13 cellular contexts compared by ENCODE assay signal in the genomic region with DNA sequence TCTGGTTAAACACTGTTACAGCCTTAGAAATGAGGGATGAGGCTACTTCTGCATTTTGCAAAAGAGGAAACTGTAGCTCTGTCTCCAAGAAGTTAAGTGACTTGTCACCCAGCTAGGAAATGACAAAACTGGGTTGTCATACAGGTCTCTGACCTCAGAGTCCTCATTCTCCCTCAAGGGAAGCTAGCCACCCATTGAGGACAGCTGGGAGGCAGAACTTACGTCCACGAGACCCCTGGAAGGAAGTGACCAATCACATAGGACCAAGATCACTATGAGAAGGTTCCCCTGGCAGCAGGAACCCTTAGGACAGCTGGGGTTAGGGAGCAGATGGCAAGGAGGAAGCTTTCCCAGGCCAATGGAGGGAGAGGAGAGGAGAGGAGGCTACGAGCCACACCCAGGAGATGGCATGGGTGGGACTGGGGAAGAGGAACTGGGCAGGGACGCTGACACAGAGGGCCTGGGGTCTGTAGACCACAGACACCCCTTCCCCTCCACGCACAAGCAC. TPM values are rescaled to one million over a fixed set of nuclear protein-coding genes. Genes with fewer than 3 reads are reported as not detected.
DNase-seq lines count a peak whose midpoint lies in the region; ATAC-seq and TF ChIP-seq lines count a peak whose summit lies in the region.
"Had no signal": no experiment of that assay in that cellular context is flagged by ENCODE, and none has a peak within 500 bp of the region (broad histone marks: within the 10 kb centered on the region; RNA-seq: fewer than 3 reads in every experiment).

No MANE protein-coding gene starts in this region.

- H3K9me3 ChIP-seq in neutrophil: no peaks in the 10 kb centered on the region

- no peaks in the 10 kb centered on the region for H3K27me3 ChIP-seq in neutrophil

- H3K4me3 Mint-ChIP-seq in activated naive CD8-positive, alpha-beta T cell treated with anti-CD3 and anti-CD28 coated beads, Interleukin-2, amount 50 U/mL, for 24 hours: no peak overlapping the region
- no peak overlapping the region for H3K4me3 Mint-ChIP-seq in activated naive CD8-positive, alpha-beta T cell treated with anti-CD3 and anti-CD28 coated beads for 36 hours
- H3K4me3 Mint-ChIP-seq: T-cell had no signal

- peaks cover 41% of the 10 kb centered on the region for H3K36me3 ChIP-seq in neutrophil

- intact Hi-C loops in Right ventricle myocardium superior (cut with DNase I): no loop called here

- no peaks in the 10 kb centered on the region for H3K9me3 Mint-ChIP-seq in activated naive CD8-positive, alpha-beta T cell treated with anti-CD3 and anti-CD28 coated beads, Interleukin-2, amount 50 U/mL, for 24 hours
- H3K9me3 Mint-ChIP-seq in activated naive CD8-positive, alpha-beta T cell treated with anti-CD3 and anti-CD28 coated beads for 36 hours: no peaks in the 10 kb centered on the region
- H3K9me3 Mint-ChIP-seq: T-cell had no signal

- peaks cover 46 to 48% of the 10 kb centered on the region in 2 experiments for H3K4me1 ChIP-seq in neutrophil (ENCODE audit: control insufficient read depth in 1 of 2, insufficient read depth in 1 of 2, low read depth in 1 of 2, low read length in 1 of 2)

- H3K4me3 ChIP-seq in neutrophil (ENCODE audit: low read depth in 1 of 2, low read length in 1 of 2): peak overlapping the region; percentile 30 to 51
- H3K4me3 ChIP-seq: GM23248 had no signal

- ATAC-seq in activated naive CD8-positive, alpha-beta T cell treated with anti-CD3 and anti-CD28 coated beads, Interleukin-2, amount 50 U/mL, for 24 hours: no peak
- ATAC-seq in Right ventricle myocardium superior (ENCODE audit: poor library complexity) (peak; percentile 80), GM18868 (IDR thresholded peaks at IDR 0.05; ENCODE audit: unreplicated experiment) (no peak)
- ATAC-seq: T-cell had no signal

- peak; percentile 35 for TF ChIP-seq CTCF in neutrophil (IDR thresholded peaks at IDR 0.05)

- peaks cover 2% of the 10 kb centered on the region for H3K4me1 Mint-ChIP-seq in activated naive CD8-positive, alpha-beta T cell treated with anti-CD3 and anti-CD28 coated beads, Interleukin-2, amount 50 U/mL, for 24 hours
- H3K4me1 Mint-ChIP-seq in activated naive CD8-positive, alpha-beta T cell treated with anti-CD3 and anti-CD28 coated beads for 36 hours: peaks cover 1% of the 10 kb centered on the region
- H3K4me1 Mint-ChIP-seq: T-cell had no signal

- peak overlapping the region; percentile 19 for H3K27ac Mint-ChIP-seq in activated naive CD8-positive, alpha-beta T cell treated with anti-CD3 and anti-CD28 coated beads, Interleukin-2, amount 50 U/mL, for 24 hours
- no peak overlapping the region for H3K27ac Mint-ChIP-seq in activated naive CD8-positive, alpha-beta T cell treated with anti-CD3 and anti-CD28 coated beads for 36 hours
- H3K27ac Mint-ChIP-seq: T-cell had no signal

- no peak for DNase-seq in activated naive CD8-positive, alpha-beta T cell treated with anti-CD3 and anti-CD28 coated beads, Interleukin-2, amount 50 U/mL, for 24 hours
- DNase-seq in activated naive CD8-positive, alpha-beta T cell treated with anti-CD3 and anti-CD28 coated beads for 36 hours: no peak
- DNase-seq in Right ventricle myocardium superior (peak; percentile 57), SHP77 treated with DMSO at 0.1 percent for 48 hours (lab: John Stamatoyannopoulos, UW) (no peak), NCI-H226 (no peak)
- DNase-seq in stimulated activated CD4-positive, alpha-beta T cell treated with anti-CD3 and anti-CD28 coated beads, Interleukin-4, amount 100 ng/mL, for 4 hours: no peak
- DNase-seq: GM23248; MM.1S; NCI-H774; stimulated activated CD4-positive, alpha-beta T cell treated with anti-CD3 and anti-CD28 coated beads, Interleukin-4, amount 100 ng/mL, for 1 hour had no signal

- peaks cover 41% of the 10 kb centered on the region for H3K36me3 Mint-ChIP-seq in activated naive CD8-positive, alpha-beta T cell treated with anti-CD3 and anti-CD28 coated beads, Interleukin-2, amount 50 U/mL, for 24 hours (ENCODE audit: low read depth)
- H3K36me3 Mint-ChIP-seq in activated naive CD8-positive, alpha-beta T cell treated with anti-CD3 and anti-CD28 coated beads for 36 hours: peaks cover 15% of the 10 kb centered on the region

- H3K27me3 Mint-ChIP-seq in activated naive CD8-positive, alpha-beta T cell treated with anti-CD3 and anti-CD28 coated beads, Interleukin-2, amount 50 U/mL, for 24 hours: no peaks in the 10 kb centered on the region
- H3K27me3 Mint-ChIP-seq in activated naive CD8-positive, alpha-beta T cell treated with anti-CD3 and anti-CD28 coated beads for 36 hours: no peaks in the 10 kb centered on the region
- H3K27me3 Mint-ChIP-seq: T-cell had no signal

- H3K27ac ChIP-seq in neutrophil: peak overlapping the region; percentile 99
- H3K27ac ChIP-seq: GM23248 had no signal

RNA-seq across cellular contexts. Expression of a gene that starts 11.2 kb away (rescaled TPM):
- 10 to 100 TPM; 25.0 to 26.8 TPM for total RNA-seq in activated naive CD8-positive, alpha-beta T cell treated with anti-CD3 and anti-CD28 coated beads for 36 hours
- 21.0 TPM for total RNA-seq in Right ventricle myocardium superior

RNA-seq across cellular contexts. Expression of a gene that starts 41.7 kb away (rescaled TPM):
- total RNA-seq in activated naive CD8-positive, alpha-beta T cell treated with anti-CD3 and anti-CD28 coated beads for 36 hours: 1 to 10 TPM; 4.1 to 4.8 TPM
- 3.4 TPM for total RNA-seq in Right ventricle myocardium superior

RNA-seq across cellular contexts. Expression of a gene that starts 42.4 kb away (rescaled TPM):
- total RNA-seq in activated naive CD8-positive, alpha-beta T cell treated with anti-CD3 and anti-CD28 coated beads for 36 hours: not detected
- not detected for total RNA-seq in Right ventricle myocardium superior
- total RNA-seq: GM23248, T-cell had no signal
